ENCODE assay signal across 9 cellular contexts in the genomic region with DNA sequence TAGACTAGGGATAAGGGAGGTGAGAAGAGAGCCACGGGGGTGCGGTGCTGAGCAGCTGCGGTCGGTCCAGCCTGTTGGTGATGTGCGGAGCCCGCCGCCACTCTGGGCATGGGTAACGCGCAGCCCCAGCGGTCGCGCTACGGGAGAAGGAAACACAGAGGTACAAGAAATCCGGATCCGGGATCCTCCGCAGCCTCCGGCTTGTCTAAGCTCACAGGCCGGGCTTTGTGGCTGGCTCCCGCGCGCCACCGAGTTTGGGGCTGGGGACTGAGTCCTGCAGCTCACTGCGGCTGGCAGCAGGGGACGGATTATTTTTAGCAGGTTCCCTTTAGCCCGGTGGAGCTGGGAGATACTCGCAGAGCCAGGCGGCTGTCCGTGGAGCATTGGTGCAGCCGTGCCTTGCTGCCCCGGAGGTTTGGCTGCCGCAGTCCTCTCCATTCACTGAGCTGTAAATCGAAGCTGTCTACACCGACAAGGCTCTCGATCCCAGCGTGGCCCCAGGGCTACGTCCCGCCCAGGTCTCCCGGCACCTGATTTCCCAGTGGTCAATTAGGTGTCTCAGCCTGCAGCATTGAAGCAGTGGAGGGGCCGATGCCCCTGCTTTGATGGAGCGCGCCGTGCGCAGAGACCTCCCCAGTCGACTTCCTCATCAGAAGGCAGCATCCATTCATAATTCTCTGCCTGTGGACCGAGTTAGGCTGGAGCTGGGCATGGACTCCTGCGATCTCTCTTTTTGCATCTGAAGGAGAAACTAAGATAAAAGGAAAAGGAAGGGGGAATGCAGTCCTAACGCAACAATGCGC.
A peak's percentile ranks its signal among the peaks of the same experiment; 100 is the strongest.
DNase-seq lines count a peak whose midpoint lies in the region; TF ChIP-seq lines count a peak whose summit lies in the region.
"Had no signal": no experiment of that assay in that cellular context is flagged by ENCODE, and none has a peak within 500 bp of the region (broad histone marks: within the 10 kb centered on the region; RNA-seq: fewer than 3 reads in every experiment).

No MANE protein-coding gene starts in this region.

- H3F3A ChIP-seq in neural progenitor cell (ENCODE audit: low read depth) = no peaks in the 10 kb centered on the region

- peaks cover 17% of the 10 kb centered on the region for H4K20me1 ChIP-seq in neural progenitor cell (ENCODE audit: low read depth)

- DNase-seq in AG09309 (ENCODE audit: low read depth) (no peak), esophagus squamous epithelium (lab: John Stamatoyannopoulos, UW) (no peak), neural progenitor cell (ENCODE audit: low spot score) (peak; percentile 52), NCI-H2029 treated with DMSO at 0.1 percent for 48 hours (lab: John Stamatoyannopoulos, UW) (no peak), DMS114 treated with DMSO at 0.1 percent for 48 hours (lab: John Stamatoyannopoulos, UW; ENCODE audit: unreplicated experiment) (no peak), NCI-H1417 treated with DMSO at 0.1 percent for 48 hours (lab: John Stamatoyannopoulos, UW) (no peak), SKM-1 treated with dmso at 0.1 percent for 144 hours (lab: John Stamatoyannopoulos, UW; ENCODE audit: unreplicated experiment) (no peak)
- DNase-seq in T-helper 2 cell treated with Interferon-gamma antibody and Interleukin-4, amounts not matched to agents 5 μg/mL and 100 μg/mL, for 36 hours (ENCODE audit: low spot score) = no peak

- peak overlapping the region; percentile 84 for H3K4me2 ChIP-seq in neural progenitor cell

- H3K9me3 ChIP-seq in esophagus squamous epithelium = no peaks in the 10 kb centered on the region
- H3K9me3 ChIP-seq in neural progenitor cell (ENCODE audit: low read depth) = no peaks in the 10 kb centered on the region
- H3K9me3 ChIP-seq: mucosa of descending colon had no signal

- H3K36me3 ChIP-seq in esophagus squamous epithelium (no peaks in the 10 kb centered on the region), neural progenitor cell (no peaks in the 10 kb centered on the region)

- H3K27ac Mint-ChIP-seq in T-helper 2 cell treated with Interferon-gamma antibody and Interleukin-4, amounts not matched to agents 5 μg/mL and 100 μg/mL, for 36 hours = peak overlapping the region; percentile 55
- H3K27ac Mint-ChIP-seq in neural progenitor cell = no peak overlapping the region

- no peak for TF ChIP-seq CTCF in AG09309 (IDR thresholded peaks at IDR 0.05; ENCODE audit: control insufficient read depth, insufficient read depth, low read depth, low read length, missing control alignments)
- TF ChIP-seq CTCF in esophagus squamous epithelium (IDR thresholded peaks at IDR 0.05) = no peak
- no peak for TF ChIP-seq CTCF in neural progenitor cell (IDR thresholded peaks at IDR 0.05)

- 51% methylated on average over 24 of the region's 48 CpGs; no CpG with 5 or more reads in 1 of the 2 donors for whole genome bisulfite sequencing in esophagus squamous epithelium, 2 donors

- peak overlapping the region; percentile 76 for H3K4me3 Mint-ChIP-seq in T-helper 2 cell treated with Interferon-gamma antibody and Interleukin-4, amounts not matched to agents 5 μg/mL and 100 μg/mL, for 36 hours
- H3K4me3 Mint-ChIP-seq in neural progenitor cell = peak overlapping the region; percentile 90

- no peaks in the 10 kb centered on the region for H3K79me2 ChIP-seq in neural progenitor cell (ENCODE audit: low read depth)

- peaks cover 12% of the 10 kb centered on the region for H3K4me1 Mint-ChIP-seq in T-helper 2 cell treated with Interferon-gamma antibody and Interleukin-4, amounts not matched to agents 5 μg/mL and 100 μg/mL, for 36 hours (ENCODE audit: low read depth)
- peaks cover 12% of the 10 kb centered on the region for H3K4me1 Mint-ChIP-seq in neural progenitor cell

- no peaks in the 10 kb centered on the region for H3K9me3 Mint-ChIP-seq in T-helper 2 cell treated with Interferon-gamma antibody and Interleukin-4, amounts not matched to agents 5 μg/mL and 100 μg/mL, for 36 hours
- H3K9me3 Mint-ChIP-seq in neural progenitor cell = no peaks in the 10 kb centered on the region

- peak overlapping the region; percentile 7 for H2AFZ ChIP-seq in neural progenitor cell (replicated peaks)

- H3K27ac ChIP-seq in esophagus squamous epithelium (no peak overlapping the region), neural progenitor cell (no peak overlapping the region)

- peak overlapping the region; percentile 26 for H3K4me3 ChIP-seq in AG09309 (ENCODE audit: control insufficient read depth, low read depth, low read length)
- H3K4me3 ChIP-seq in esophagus squamous epithelium = peak overlapping the region; percentile 9 to 57 (median 28)
- peak overlapping the region; percentile 56 for H3K4me3 ChIP-seq in neural progenitor cell
- H3K4me3 ChIP-seq: mucosa of descending colon had no signal

- peaks cover 0 to 19% (median 0%) of the 10 kb centered on the region in 3 donors for H3K4me1 ChIP-seq in esophagus squamous epithelium
- H3K4me1 ChIP-seq in neural progenitor cell = no peaks in the 10 kb centered on the region

- H3K27me3 ChIP-seq in esophagus squamous epithelium (peaks cover 0 to 7% (median 0%) of the 10 kb centered on the region in 4 donors), neural progenitor cell (peaks cover 42% of the 10 kb centered on the region)

- H3K27me3 Mint-ChIP-seq in T-helper 2 cell treated with Interferon-gamma antibody and Interleukin-4, amounts not matched to agents 5 μg/mL and 100 μg/mL, for 36 hours (ENCODE audit: low read depth) = peaks cover 6% of the 10 kb centered on the region
- peaks cover 15% of the 10 kb centered on the region for H3K27me3 Mint-ChIP-seq in neural progenitor cell (ENCODE audit: insufficient read depth, low read depth)

- TF ChIP-seq POLR2A in esophagus squamous epithelium (IDR thresholded peaks at IDR 0.05) = no peak

- intact Hi-C loops in esophagus squamous epithelium (cut with DNase I) = no loop called here

- H3K36me3 Mint-ChIP-seq in T-helper 2 cell treated with Interferon-gamma antibody and Interleukin-4, amounts not matched to agents 5 μg/mL and 100 μg/mL, for 36 hours (ENCODE audit: low read depth) = no peaks in the 10 kb centered on the region
- H3K36me3 Mint-ChIP-seq in neural progenitor cell = peaks cover under 1% of the 10 kb centered on the region

- H3K9ac ChIP-seq in neural progenitor cell = no peak overlapping the region
